In genomic region chr10:38396178-38396954, GRCh38 we compare ENCODE assay signal across 7 cellular contexts.
DNase-seq lines count a peak whose midpoint lies in the region; ATAC-seq and TF ChIP-seq lines count a peak whose summit lies in the region.
"Not testable (repeated sequence)": the region's sequence is repeated elsewhere in the genome, so short reads cannot be mapped to it uniquely, and the experiment has no call there.

No MANE protein-coding gene starts in this region.

- BruUV-seq in HCT116 (replicated peaks; lab: Mats Ljungman, UMichigan), result not testable (repeated sequence)

- 35 to 80% (median 65%) methylated on average over 1 to 2 of the region's 2 CpGs for WGBS in heart left ventricle, 4 donors

- not testable (repeated sequence) for H3K9me2 ChIP-seq in HCT116 (ENCODE audit: insufficient read depth)

- peak overlapping the region; percentile 9 for H3K27ac Mint-ChIP-seq in activated B cell treated with CpG ODN at 0.5 μM for 24 hours
- peak overlapping the region; percentile 17 for H3K27ac Mint-ChIP-seq in stimulated activated memory B cell treated with anti-CD40 and anti-IgM and Interleukin-4, amounts not matched to agents 10 μg/mL and 1 μg/mL and 100 μg/mL, for 72 hours

- not testable (repeated sequence) for H3K9ac ChIP-seq in HCT116 (ENCODE audit: low read length)

- H3K27me3 Mint-ChIP-seq in activated B cell treated with CpG ODN at 0.5 μM for 24 hours; stimulated activated memory B cell treated with anti-CD40 and anti-IgM and Interleukin-4, amounts not matched to agents 10 μg/mL and 1 μg/mL and 100 μg/mL, for 72 hours: not testable (repeated sequence)

- not testable (repeated sequence) for H3K4me3 Mint-ChIP-seq in activated B cell treated with CpG ODN at 0.5 μM for 24 hours; stimulated activated memory B cell treated with anti-CD40 and anti-IgM and Interleukin-4, amounts not matched to agents 10 μg/mL and 1 μg/mL and 100 μg/mL, for 72 hours

- TF ChIP-seq POLR2A in GM18505 (IDR thresholded peaks at IDR 0.05; ENCODE audit: borderline replicate concordance, extremely low read depth, insufficient read depth, insufficient read length); HCT116 (IDR thresholded peaks at IDR 0.05; ENCODE audit: borderline replicate concordance, extremely low read depth, insufficient read depth, insufficient read length); heart left ventricle (IDR thresholded peaks at IDR 0.05): not testable (repeated sequence)

- CTCF ChIA-PET in HCT116 (lab: Charles Lee); activated B cell treated with CpG ODN at 0.5 μM for 24 hours (lab: Charles Lee): not testable (repeated sequence)

- H4K20me1 ChIP-seq in HCT116 (ENCODE audit: insufficient read depth), result not testable (repeated sequence)

- POLR2A ChIA-PET in HCT116 (lab: Charles Lee); activated B cell treated with CpG ODN at 0.5 μM for 24 hours (lab: Charles Lee): not testable (repeated sequence)

- H3K27ac ChIP-seq in HCT116 (ENCODE audit: low read depth, low read length), result not testable (repeated sequence)
- H3K27ac ChIP-seq in heart left ventricle, result peak overlapping the region in 6 of 12 donors; percentile 7 to 62 (median 31)

- not testable (repeated sequence) for H3K79me2 ChIP-seq in HCT116 (ENCODE audit: insufficient read depth, low read length)

- H3K4me3 ChIP-seq in HCT116 (replicated peaks in 1 of 2; ENCODE audit: low read depth in 1 of 2, low read length in 2 of 2); heart left ventricle: not testable (repeated sequence)

- H3K4me1 ChIP-seq in HCT116 (ENCODE audit: control insufficient read depth in 1 of 2, insufficient read depth in 2 of 2, low read length in 2 of 2); heart left ventricle: not testable (repeated sequence)

- not testable (repeated sequence) for H3K9me3 Mint-ChIP-seq in activated B cell treated with CpG ODN at 0.5 μM for 24 hours; stimulated activated memory B cell treated with anti-CD40 and anti-IgM and Interleukin-4, amounts not matched to agents 10 μg/mL and 1 μg/mL and 100 μg/mL, for 72 hours

- not testable (repeated sequence) for H3K4me1 Mint-ChIP-seq in activated B cell treated with CpG ODN at 0.5 μM for 24 hours; stimulated activated memory B cell treated with anti-CD40 and anti-IgM and Interleukin-4, amounts not matched to agents 10 μg/mL and 1 μg/mL and 100 μg/mL, for 72 hours

- intact Hi-C loops in HCT116 (cut with micrococcal nuclease); activated B cell treated with CpG ODN at 0.5 μM for 24 hours (cut with micrococcal nuclease); heart left ventricle (cut with DNase I): not testable (repeated sequence)

- RAD21 ChIA-PET in HCT116 (lab: Charles Lee; ENCODE audit: low non-redundant PET in 1 of 2, low total read pairs in 2 of 2, uncharacterized antibody in 2 of 2, unreplicated experiment in 2 of 2), result not testable (repeated sequence)

- not testable (repeated sequence) for TF ChIP-seq RAD21 in HCT116 (IDR thresholded peaks at IDR 0.05; ENCODE audit: low read depth)

- not testable (repeated sequence) for TF ChIP-seq CTCF in HCT116 (IDR thresholded peaks at IDR 0.05 in 2 of 3, conservative IDR thresholded peaks at IDR 0.05 in 1 of 3; ENCODE audit: borderline replicate concordance in 1 of 3, insufficient read depth in 1 of 3, low read depth in 2 of 3, low read length in 2 of 3); activated B cell treated with CpG ODN at 0.5 μM for 24 hours (IDR thresholded peaks at IDR 0.05); heart left ventricle (IDR thresholded peaks at IDR 0.05)

- H3K27me3 ChIP-seq in HCT116 (ENCODE audit: insufficient read depth, low read length); heart left ventricle: not testable (repeated sequence)

- ATAC-seq in GM18505 (IDR thresholded peaks at IDR 0.05; ENCODE audit: unreplicated experiment), result peak; percentile 53
- peak; percentile 53; the same call in 1 of the 2 replicates for ATAC-seq in HCT116
- ATAC-seq in activated B cell treated with CpG ODN at 0.5 μM for 24 hours (ENCODE audit: low read depth); stimulated activated memory B cell treated with anti-CD40 and anti-IgM and Interleukin-4, amounts not matched to agents 10 μg/mL and 1 μg/mL and 100 μg/mL, for 72 hours: not testable (repeated sequence)
- peak in 3 of 4 donors; percentile 37 to 72 (median 59) for ATAC-seq in heart left ventricle

- not testable (repeated sequence) for H3K9me3 ChIP-seq in HCT116 (ENCODE audit: control insufficient read depth in 1 of 2, insufficient read depth in 1 of 2, low read depth in 1 of 2, low read length in 2 of 2); heart left ventricle

- DNase-seq in HCT116 (ENCODE audit: low read depth, low spot score); activated B cell treated with CpG ODN at 0.5 μM for 24 hours; heart left ventricle: not testable (repeated sequence)
- DNase-seq in KBM-7 (peak; percentile 3), OCI-M1 (lab: John Stamatoyannopoulos, UW) (peak; percentile 35)

- H3K36me3 ChIP-seq in HCT116 (ENCODE audit: control insufficient read depth in 1 of 2, insufficient read depth in 2 of 2, low read length in 2 of 2); heart left ventricle: not testable (repeated sequence)

- H2AFZ ChIP-seq in HCT116 (ENCODE audit: low read depth, low read length, poor library complexity, severe bottlenecking), result not testable (repeated sequence)

- not testable (repeated sequence) for H3K4me2 ChIP-seq in HCT116 (ENCODE audit: low read length)

- in situ Hi-C loops in KBM-7 (cut with MboI; ENCODE audit: low pct_unique_long_range_greater_than_20kb, low sequenced_read_pairs), result not testable (repeated sequence)

- not testable (repeated sequence) for H3K36me3 Mint-ChIP-seq in activated B cell treated with CpG ODN at 0.5 μM for 24 hours (ENCODE audit: low read depth); stimulated activated memory B cell treated with anti-CD40 and anti-IgM and Interleukin-4, amounts not matched to agents 10 μg/mL and 1 μg/mL and 100 μg/mL, for 72 hours
